In genomic region chr16:3060339-3061127, GRCh38 we compare ENCODE assay signal across 14 cellular contexts. TPM values are rescaled to one million over a fixed set of nuclear protein-coding genes. Genes with fewer than 3 reads are reported as not detected.
DNase-seq lines count a peak whose midpoint lies in the region; ATAC-seq and TF ChIP-seq lines count a peak whose summit lies in the region.
"Had no signal": no experiment of that assay in that cellular context is flagged by ENCODE, and none has a peak within 500 bp of the region (broad histone marks: within the 10 kb centered on the region; RNA-seq: fewer than 3 reads in every experiment).

No MANE protein-coding gene starts in this region.

- H3K79me2 ChIP-seq in hepatocyte, result no peaks in the 10 kb centered on the region

- H3K27ac Mint-ChIP-seq in CD14-positive monocyte, result peak overlapping the region in 1 of 7 donors; percentile 53

- DNase-seq in DMS 273 (lab: John Stamatoyannopoulos, UW; ENCODE audit: unreplicated experiment), result peak; percentile 45
- no peak for DNase-seq in DMS 273 treated with DMSO at 0.1 percent for 48 hours (lab: John Stamatoyannopoulos, UW)
- DNase-seq in NCI-H82 treated with DMSO at 0.1 percent for 48 hours (lab: John Stamatoyannopoulos, UW; ENCODE audit: unreplicated experiment), result peak; percentile 68
- no peak for DNase-seq in hepatocyte (ENCODE audit: low spot score)
- DNase-seq in psoas muscle, result no peak
- DNase-seq in body of pancreas, result no peak
- DNase-seq in CD14-positive monocyte (ENCODE audit: low spot score), result no peak
- no peak for DNase-seq in NCI-H69 (lab: John Stamatoyannopoulos, UW)
- DNase-seq: DMS53, GM23248, SHP77 treated with DMSO at 0.1 percent for 48 hours, testis had no signal

- H3K9me3 Mint-ChIP-seq in CD14-positive monocyte, result no peaks in the 10 kb centered on the region

- no peaks in the 10 kb centered on the region for H3K9me2 ChIP-seq in hepatocyte (replicated peaks; ENCODE audit: insufficient read depth)

- peaks cover 4 to 14% of the 10 kb centered on the region in 2 donors for H3K36me3 Mint-ChIP-seq in CD14-positive monocyte

- intact Hi-C loops in psoas muscle (cut with DNase I) (loop anchor here (5.0 kb wide), 1 partner anchor 37 kb away; the partner anchor contains the start of gene ZSCAN10 (in 2 of the 2)), body of pancreas (cut with DNase I) (no loop called here), CD14-positive monocyte (cut with micrococcal nuclease) (loop anchor here in 1 of 2 donors (5.0 kb wide), 1 partner anchor 107 kb away; no protein-coding TSS in a partner anchor)

- no peak overlapping the region for H3K4me3 Mint-ChIP-seq in CD14-positive monocyte

- H3K9me3 ChIP-seq in hepatocyte (ENCODE audit: low read depth) (no peaks in the 10 kb centered on the region), psoas muscle (no peaks in the 10 kb centered on the region), body of pancreas (no peaks in the 10 kb centered on the region)
- H3K9me3 ChIP-seq: testis had no signal

- WGBS in hepatocyte (ENCODE audit: low lambda C conversion rate, missing lambda C conversion rate), result 78% methylated on average over 14 of the region's 14 CpGs
- WGBS in psoas muscle, 3 donors, result 37 to 39% (median 39%) methylated on average over 14 of the region's 14 CpGs
- 87 to 88% methylated on average over 13 to 14 of the region's 14 CpGs for WGBS in body of pancreas, 2 donors

- no peak for TF ChIP-seq POLR2A in body of pancreas (IDR thresholded peaks at IDR 0.05)

- no peaks in the 10 kb centered on the region for H4K20me1 ChIP-seq in hepatocyte (ENCODE audit: insufficient read depth, poor library complexity, severe bottlenecking)

- H3K27ac ChIP-seq in hepatocyte (peak overlapping the region; percentile 87), psoas muscle (peak overlapping the region; percentile 76), body of pancreas (peak overlapping the region in 2 of 4 donors; percentile 88 to 94)

- no peaks in the 10 kb centered on the region for H3K27me3 ChIP-seq in hepatocyte
- H3K27me3 ChIP-seq in psoas muscle (ENCODE audit: insufficient read depth in 3 of 3, low read length in 2 of 3), result no peaks in the 10 kb centered on the region
- H3K27me3 ChIP-seq in body of pancreas, result no peaks in the 10 kb centered on the region
- H3K27me3 ChIP-seq: testis had no signal

- H3K4me3 ChIP-seq in hepatocyte (no peak overlapping the region), psoas muscle (no peak overlapping the region), body of pancreas (no peak overlapping the region)

- H3K4me1 Mint-ChIP-seq in CD14-positive monocyte, result peaks cover 40% of the 10 kb centered on the region

- H3K27me3 Mint-ChIP-seq in CD14-positive monocyte (ENCODE audit: low read depth in 3 of 3), result peaks cover 0 to 7% (median 3%) of the 10 kb centered on the region in 3 donors

- no peak for TF ChIP-seq CTCF in hepatocyte (IDR thresholded peaks at IDR 0.05; ENCODE audit: poor library complexity)
- TF ChIP-seq CTCF in psoas muscle (IDR thresholded peaks at IDR 0.05), result no peak
- TF ChIP-seq CTCF in body of pancreas (IDR thresholded peaks at IDR 0.05), result no peak
- no peak for TF ChIP-seq CTCF in CD14-positive monocyte (IDR thresholded peaks at IDR 0.05)

- ATAC-seq in psoas muscle, result peak in 1 of 4 donors; percentile 31
- ATAC-seq in body of pancreas, result no peak

- H3K36me3 ChIP-seq in hepatocyte (replicated peaks; ENCODE audit: insufficient read depth, low read depth) (no peaks in the 10 kb centered on the region), psoas muscle (ENCODE audit: insufficient read depth in 1 of 2, low read depth in 1 of 2) (no peaks in the 10 kb centered on the region), body of pancreas (replicated peaks in 1 of 2; ENCODE audit: insufficient read depth in 1 of 2, low read depth in 2 of 2) (no peaks in the 10 kb centered on the region)

- H3K4me1 ChIP-seq in hepatocyte (ENCODE audit: insufficient read depth), result peaks cover 15% of the 10 kb centered on the region
- H3K4me1 ChIP-seq in psoas muscle, result peaks cover 47% of the 10 kb centered on the region
- peaks cover 36% of the 10 kb centered on the region for H3K4me1 ChIP-seq in body of pancreas

- no peak overlapping the region for H2AFZ ChIP-seq in hepatocyte

- H3K4me2 ChIP-seq in hepatocyte, result no peak overlapping the region

RNA-seq across cellular contexts. Expression of gene IL32, which starts 4.9 kb away (rescaled TPM):
- total RNA-seq in hepatocyte (82.0 and 110 TPM in 2 replicates), psoas muscle (100 to 1,000 TPM in 3 of 4 donors, 10 to 100 TPM in 1; 90.5 to 192 (median 123) TPM), body of pancreas (100 to 1,000 TPM; 184 to 238 TPM)
- polyA plus RNA-seq in hepatocyte (124 and 131 TPM in 2 replicates), psoas muscle (100 to 1,000 TPM; 302 to 749 (median 618) TPM), CD14-positive monocyte (1 to 10 TPM; 5.6 to 8.0 TPM)

RNA-seq across cellular contexts. Expression of gene MMP25, which starts 14.2 kb away (rescaled TPM):
- total RNA-seq in hepatocyte (0.60 TPM in 1 of 2 replicates, not detected in the other), psoas muscle (1 to 10 TPM in 3 of 4 donors, under 1 TPM in 1; 0.67 to 2.3 (median 1.2) TPM), body of pancreas (under 1 TPM; under 0.01 to 0.99 TPM)
- polyA plus RNA-seq in hepatocyte (6.3 and 8.7 TPM in 2 replicates), psoas muscle (1 to 10 TPM in 1 of 3 donors, under 1 TPM in 2; 0.13 to 1.2 (median 0.23) TPM), CD14-positive monocyte (1 to 10 TPM in 1 of 2 donors, under 1 TPM in 1; 0.71 to 2.6 TPM)
- total RNA-seq: GM23248 had no signal

RNA-seq across cellular contexts. Expression of gene BICDL2, which starts 23.8 kb away (rescaled TPM):
- total RNA-seq in hepatocyte (10.0 and 12.3 TPM in 2 replicates), psoas muscle (not detected), body of pancreas (100 to 1,000 TPM; 132 to 357 TPM)
- polyA plus RNA-seq in hepatocyte (11.8 and 12.8 TPM in 2 replicates), psoas muscle (under 1 TPM in 2 of 3 donors, not detected in 1; 0.01 to 0.18 TPM), CD14-positive monocyte (not detected)
- total RNA-seq: GM12878, pulmonary artery endothelial cell had no signal
- polyA plus RNA-seq: GM12878 had no signal

RNA-seq across cellular contexts. Expression of gene THOC6, which starts 36.7 kb away (rescaled TPM):
- total RNA-seq in hepatocyte (35.6 and 41.2 TPM in 2 replicates), psoas muscle (10 to 100 TPM; 17.0 to 34.4 (median 25.8) TPM), body of pancreas (10 to 100 TPM; 11.7 to 21.8 TPM)
- polyA plus RNA-seq in hepatocyte (79.4 and 86.2 TPM in 2 replicates), psoas muscle (10 to 100 TPM; 26.9 to 72.2 (median 39.8) TPM), CD14-positive monocyte (10 to 100 TPM; 42.4 to 57.7 TPM)

RNA-seq across cellular contexts. Expression of gene HCFC1R1, which starts 36.8 kb away (rescaled TPM):
- total RNA-seq in hepatocyte (19.7 and 35.7 TPM in 2 replicates), psoas muscle (100 to 1,000 TPM in 2 of 4 donors, 10 to 100 TPM in 2; 65.1 to 258 (median 129) TPM), body of pancreas (10 to 100 TPM in 1 of 2 donors, 1 to 10 TPM in 1; 6.9 to 15.3 TPM)
- polyA plus RNA-seq in hepatocyte (158 and 201 TPM in 2 replicates), psoas muscle (100 to 1,000 TPM; 131 to 233 (median 216) TPM), CD14-positive monocyte (10 to 100 TPM; 16.7 to 19.9 TPM)

Comparison
In these comparisons a context has a peak if more than half of its experiments do, and no peak if none do; other contexts are left out.
1. DNase-seq: peak in DMS 273 (single experiment) and NCI-H82 treated with DMSO at 0.1 percent for 48 hours (single experiment); none in DMS 273 treated with DMSO at 0.1 percent for 48 hours (single experiment), hepatocyte (single experiment), psoas muscle (0 of 2), body of pancreas (0 of 4), CD14-positive monocyte (single experiment) and NCI-H69 (single experiment).
2. RNA of gene BICDL2, which starts 23.8 kb away (total RNA-seq): 132 to 357 TPM in body of pancreas and 10.0 to 12.3 TPM in hepatocyte; not detected in psoas muscle; every median in the first group is over 10 times any median in the second.